12 cellular contexts compared by ENCODE assay signal in genomic region chr3:46651084-46651483, GRCh38. TPM values are rescaled to one million over a fixed set of nuclear protein-coding genes. Genes with fewer than 3 reads are reported as not detected.
"Had no signal": no experiment of that assay in that cellular context is flagged by ENCODE, and none has a peak within 500 bp of the region (broad histone marks: within the 10 kb centered on the region; RNA-seq: fewer than 3 reads in every experiment).

No MANE protein-coding gene starts in this region.

- DNase-seq: GM23248, GOT3, H7, H9, HCEC 1CT, HFFc6 had no signal

- H3K4me3 ChIP-seq: GM23248, GM23338, HAP-1 had no signal

- H2AFZ ChIP-seq: GM23248, GM23338 had no signal

- H3K9me3 ChIP-seq: HAP-1 had no signal

- H3K4me2 ChIP-seq: GM23338 had no signal

- H3K9ac ChIP-seq: GM23248 had no signal

- H3K36me3 ChIP-seq: HAP-1 had no signal

- FAIRE-seq: H1, H54 had no signal

- ATAC-seq: GM23338, HCT116 had no signal

- H3K27ac ChIP-seq: GM23248 had no signal

RNA-seq across cellular contexts. Expression of gene FAM240A, which starts 38.8 kb away (rescaled TPM):
- total RNA-seq: GM23248, GM23338, H1, H4, H7, HFFc6 had no signal
- polyA plus RNA-seq: GM23248 had no signal

RNA-seq across cellular contexts. Expression of gene TMIE, which starts 50.1 kb away (rescaled TPM):
- total RNA-seq: H4, HFFc6 had no signal
- polyA plus RNA-seq: GM23248 had no signal
